Comparison of ENCODE assay signal across 2 cellular contexts in the genomic region with DNA sequence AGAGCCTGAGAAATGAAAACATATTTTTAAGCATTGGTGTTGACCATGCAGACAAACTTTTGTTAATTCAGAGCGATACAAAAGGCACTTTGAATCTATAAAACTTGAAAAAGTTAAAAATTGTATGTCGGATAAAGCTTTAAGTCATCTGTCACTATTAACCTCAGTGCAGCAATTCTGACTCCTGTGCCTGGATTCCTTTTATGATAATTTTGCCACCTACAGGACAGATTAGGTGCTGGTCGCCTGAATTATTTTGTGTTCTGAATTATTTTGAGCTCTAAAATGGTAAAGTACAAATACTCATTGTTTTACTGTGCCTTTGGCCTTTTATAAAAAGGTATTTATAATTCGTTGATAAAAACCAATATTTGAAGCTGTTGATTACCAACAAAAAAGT.
TF ChIP-seq lines count a peak whose summit lies in the region.

No MANE protein-coding gene starts in this region.

TF ChIP-seq in HCT116, 20 proteins besides CTCF, POLR2A, EP300 and RAD21:
- TF ChIP-seq, protein P1, sequence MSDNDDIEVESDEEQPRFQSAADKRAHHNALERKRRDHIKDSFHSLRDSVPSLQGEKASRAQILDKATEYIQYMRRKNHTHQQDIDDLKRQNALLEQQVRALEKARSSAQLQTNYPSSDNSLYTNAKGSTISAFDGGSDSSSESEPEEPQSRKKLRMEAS (IDR thresholded peaks at IDR 0.05) = no peak
- TF ChIP-seq EZH2 (IDR thresholded peaks at IDR 0.05) (no peak), ZFX (IDR thresholded peaks at IDR 0.05) (no peak), ELF1 (IDR thresholded peaks at IDR 0.05; ENCODE audit: borderline replicate concordance, low read depth) (no peak), TCF7L2 (IDR thresholded peaks at IDR 0.05; ENCODE audit: borderline replicate concordance, extremely low read depth, insufficient read depth, insufficient read length) (no peak), SRF (IDR thresholded peaks at IDR 0.05; ENCODE audit: low read depth) (no peak), EZH2phosphoT487 (IDR thresholded peaks at IDR 0.05; ENCODE audit: borderline replicate concordance) (no peak), EGR1 (IDR thresholded peaks at IDR 0.05; ENCODE audit: low read depth) (no peak), FOSL1 (IDR thresholded peaks at IDR 0.05; ENCODE audit: low read depth) (no peak), ZNF274 (IDR thresholded peaks at IDR 0.05; ENCODE audit: low read depth, low read length) (no peak), SIN3A (IDR thresholded peaks at IDR 0.05; ENCODE audit: low read depth) (no peak), CEBPB (IDR thresholded peaks at IDR 0.05; ENCODE audit: low read depth) (no peak), POLR2AphosphoS5 (IDR thresholded peaks at IDR 0.05; ENCODE audit: low read depth, low read length) (no peak), JUND (IDR thresholded peaks at IDR 0.05) (no peak), CBX3 (IDR thresholded peaks at IDR 0.05; ENCODE audit: low read depth) (no peak)
- TF ChIP-seq, protein P2, sequence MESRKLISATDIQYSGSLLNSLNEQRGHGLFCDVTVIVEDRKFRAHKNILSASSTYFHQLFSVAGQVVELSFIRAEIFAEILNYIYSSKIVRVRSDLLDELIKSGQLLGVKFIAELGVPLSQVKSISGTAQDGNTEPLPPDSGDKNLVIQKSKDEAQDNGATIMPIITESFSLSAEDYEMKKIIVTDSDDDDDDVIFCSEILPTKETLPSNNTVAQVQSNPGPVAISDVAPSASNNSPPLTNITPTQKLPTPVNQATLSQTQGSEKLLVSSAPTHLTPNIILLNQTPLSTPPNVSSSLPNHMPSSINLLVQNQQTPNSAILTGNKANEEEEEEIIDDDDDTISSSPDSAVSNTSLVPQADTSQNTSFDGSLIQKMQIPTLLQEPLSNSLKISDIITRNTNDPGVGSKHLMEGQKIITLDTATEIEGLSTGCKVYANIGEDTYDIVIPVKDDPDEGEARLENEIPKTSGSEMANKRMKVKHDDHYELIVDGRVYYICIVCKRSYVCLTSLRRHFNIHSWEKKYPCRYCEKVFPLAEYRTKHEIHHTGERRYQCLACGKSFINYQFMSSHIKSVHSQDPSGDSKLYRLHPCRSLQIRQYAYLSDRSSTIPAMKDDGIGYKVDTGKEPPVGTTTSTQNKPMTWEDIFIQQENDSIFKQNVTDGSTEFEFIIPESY (IDR thresholded peaks at IDR 0.05; ENCODE audit: extremely low read depth, insufficient replicate concordance, low read length) = no peak
- TF ChIP-seq, protein P3, sequence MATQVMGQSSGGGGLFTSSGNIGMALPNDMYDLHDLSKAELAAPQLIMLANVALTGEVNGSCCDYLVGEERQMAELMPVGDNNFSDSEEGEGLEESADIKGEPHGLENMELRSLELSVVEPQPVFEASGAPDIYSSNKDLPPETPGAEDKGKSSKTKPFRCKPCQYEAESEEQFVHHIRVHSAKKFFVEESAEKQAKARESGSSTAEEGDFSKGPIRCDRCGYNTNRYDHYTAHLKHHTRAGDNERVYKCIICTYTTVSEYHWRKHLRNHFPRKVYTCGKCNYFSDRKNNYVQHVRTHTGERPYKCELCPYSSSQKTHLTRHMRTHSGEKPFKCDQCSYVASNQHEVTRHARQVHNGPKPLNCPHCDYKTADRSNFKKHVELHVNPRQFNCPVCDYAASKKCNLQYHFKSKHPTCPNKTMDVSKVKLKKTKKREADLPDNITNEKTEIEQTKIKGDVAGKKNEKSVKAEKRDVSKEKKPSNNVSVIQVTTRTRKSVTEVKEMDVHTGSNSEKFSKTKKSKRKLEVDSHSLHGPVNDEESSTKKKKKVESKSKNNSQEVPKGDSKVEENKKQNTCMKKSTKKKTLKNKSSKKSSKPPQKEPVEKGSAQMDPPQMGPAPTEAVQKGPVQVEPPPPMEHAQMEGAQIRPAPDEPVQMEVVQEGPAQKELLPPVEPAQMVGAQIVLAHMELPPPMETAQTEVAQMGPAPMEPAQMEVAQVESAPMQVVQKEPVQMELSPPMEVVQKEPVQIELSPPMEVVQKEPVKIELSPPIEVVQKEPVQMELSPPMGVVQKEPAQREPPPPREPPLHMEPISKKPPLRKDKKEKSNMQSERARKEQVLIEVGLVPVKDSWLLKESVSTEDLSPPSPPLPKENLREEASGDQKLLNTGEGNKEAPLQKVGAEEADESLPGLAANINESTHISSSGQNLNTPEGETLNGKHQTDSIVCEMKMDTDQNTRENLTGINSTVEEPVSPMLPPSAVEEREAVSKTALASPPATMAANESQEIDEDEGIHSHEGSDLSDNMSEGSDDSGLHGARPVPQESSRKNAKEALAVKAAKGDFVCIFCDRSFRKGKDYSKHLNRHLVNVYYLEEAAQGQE (IDR thresholded peaks at IDR 0.05; ENCODE audit: low read depth) = no peak
- TF ChIP-seq, protein P4, sequence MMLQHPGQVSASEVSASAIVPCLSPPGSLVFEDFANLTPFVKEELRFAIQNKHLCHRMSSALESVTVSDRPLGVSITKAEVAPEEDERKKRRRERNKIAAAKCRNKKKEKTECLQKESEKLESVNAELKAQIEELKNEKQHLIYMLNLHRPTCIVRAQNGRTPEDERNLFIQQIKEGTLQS (IDR thresholded peaks at IDR 0.05) = no peak

TF ChIP-seq in liver, 16 proteins besides CTCF, POLR2A, EP300 and RAD21:
- TF ChIP-seq, protein P3 (IDR thresholded peaks at IDR 0.05) = no peak
- TF ChIP-seq RXRA (IDR thresholded peaks at IDR 0.05) (no peak), HNF4A (conservative IDR thresholded peaks at IDR 0.05) (no peak), NR2F2 (IDR thresholded peaks at IDR 0.05) (no peak), FOXA2 (IDR thresholded peaks at IDR 0.05) (no peak), TAF1 (conservative IDR thresholded peaks at IDR 0.05) (no peak), GABPA (IDR thresholded peaks at IDR 0.05 in 1 of 2, conservative IDR thresholded peaks at IDR 0.05 in 1 of 2) (no peak), HNF4G (IDR thresholded peaks at IDR 0.05) (no peak), YY1 (IDR thresholded peaks at IDR 0.05) (no peak), JUND (IDR thresholded peaks at IDR 0.05) (no peak), FOXA1 (IDR thresholded peaks at IDR 0.05) (no peak), SP1 (IDR thresholded peaks at IDR 0.05) (no peak), EGR1 (IDR thresholded peaks at IDR 0.05; ENCODE audit: low read depth in 2 of 2) (no peak)
- TF ChIP-seq, protein P4 (IDR thresholded peaks at IDR 0.05) = no peak
- TF ChIP-seq, protein P2 (IDR thresholded peaks at IDR 0.05) = no peak
- TF ChIP-seq, protein P1 (IDR thresholded peaks at IDR 0.05) = no peak
